12 cellular contexts compared by ENCODE assay signal in the genomic region with DNA sequence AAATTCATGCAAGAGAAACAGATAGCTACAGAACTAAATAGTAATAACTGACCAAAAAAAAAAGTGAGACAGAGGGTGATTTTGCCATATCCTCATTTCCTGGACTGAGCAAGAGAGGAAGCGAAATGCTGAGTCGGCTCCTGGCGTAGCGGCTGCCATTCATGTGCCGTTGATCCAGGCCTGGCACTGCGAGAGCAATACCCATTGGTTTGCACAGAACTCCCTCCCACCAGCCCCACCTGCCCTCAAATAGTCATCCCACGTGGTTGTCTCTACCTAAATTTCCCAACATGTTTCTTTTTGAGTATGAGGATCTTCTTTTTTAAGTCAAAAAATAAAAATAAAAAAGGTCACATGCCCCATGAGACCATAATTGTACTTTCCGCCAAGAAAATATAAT. TPM values are rescaled to one million over a fixed set of nuclear protein-coding genes. Genes with fewer than 3 reads are reported as not detected.
DNase-seq lines count a peak whose midpoint lies in the region; ATAC-seq and TF ChIP-seq lines count a peak whose summit lies in the region.
"Had no signal": no experiment of that assay in that cellular context is flagged by ENCODE, and none has a peak within 500 bp of the region (broad histone marks: within the 10 kb centered on the region; RNA-seq: fewer than 3 reads in every experiment).

No MANE protein-coding gene starts in this region.

- peaks cover 20% of the 10 kb centered on the region for H3K27me3 Mint-ChIP-seq in activated T-cell treated with anti-CD3 and anti-CD28 coated beads, Interleukin-2, amount 50 U/mL, for 72 hours (ENCODE audit: low read depth)
- peaks cover 4 to 9% of the 10 kb centered on the region in 2 donors for H3K27me3 Mint-ChIP-seq in T-cell
- peaks cover 5 to 23% (median 6%) of the 10 kb centered on the region in 5 donors for H3K27me3 Mint-ChIP-seq in naive thymus-derived CD8-positive, alpha-beta T cell

- H3K79me2 ChIP-seq in OCI-LY3 (ENCODE audit: low read length): no peaks in the 10 kb centered on the region

- peak overlapping the region; percentile 40 for H3K4me3 ChIP-seq in OCI-LY3 (ENCODE audit: low read length)
- no peak overlapping the region for H3K4me3 ChIP-seq in gastroesophageal sphincter
- H3K4me3 ChIP-seq in tibial artery: no peak overlapping the region
- H3K4me3 ChIP-seq: GM23338 had no signal

- H4K20me1 ChIP-seq in OCI-LY3 (ENCODE audit: insufficient read depth, low read length): peaks cover 20% of the 10 kb centered on the region

- H3K27ac Mint-ChIP-seq in activated T-cell treated with anti-CD3 and anti-CD28 coated beads, Interleukin-2, amount 50 U/mL, for 72 hours: no peak overlapping the region
- no peak overlapping the region for H3K27ac Mint-ChIP-seq in T-cell
- H3K27ac Mint-ChIP-seq in naive thymus-derived CD8-positive, alpha-beta T cell: no peak overlapping the region
- H3K27ac Mint-ChIP-seq: GM23338, nephron had no signal

- H3K9me3 ChIP-seq in OCI-LY3 (ENCODE audit: insufficient read depth, low read length) (no peaks in the 10 kb centered on the region), gastroesophageal sphincter (no peaks in the 10 kb centered on the region), tibial artery (no peaks in the 10 kb centered on the region)

- no peak for TF ChIP-seq POLR2A in gastroesophageal sphincter (IDR thresholded peaks at IDR 0.05)

- intact Hi-C loops in tibial artery (cut with DNase I; ENCODE audit: low total_unique reads): no loop called here

- peak overlapping the region; percentile 58 for H3K4me2 ChIP-seq in OCI-LY3 (ENCODE audit: low read length)
- H3K4me2 ChIP-seq: GM23338 had no signal

- DNase-seq in activated T-cell treated with anti-CD3 and anti-CD28 coated beads, Interleukin-2, amount 50 U/mL, for 72 hours: peak; percentile 23 to 46
- DNase-seq in activated T-cell treated with anti-CD3 and anti-CD28 coated beads for 4 hours: no peak
- peak; percentile 65 to 75 for DNase-seq in tibial artery
- DNase-seq in NCI-H510A (lab: John Stamatoyannopoulos, UW): no peak
- no peak for DNase-seq in T-cell
- no peak for DNase-seq in naive thymus-derived CD8-positive, alpha-beta T cell
- DNase-seq: NCI-H2029 treated with DMSO at 0.1 percent for 48 hours; stimulated activated CD4-positive, alpha-beta T cell treated with anti-CD3 and anti-CD28 coated beads, Interleukin-4, amount 100 ng/mL, for 1 hour had no signal

- H3K36me3 ChIP-seq in OCI-LY3 (replicated peaks; ENCODE audit: low read depth, low read length) (no peaks in the 10 kb centered on the region), gastroesophageal sphincter (no peaks in the 10 kb centered on the region), tibial artery (no peaks in the 10 kb centered on the region)

- TF ChIP-seq CTCF in OCI-LY3 (IDR thresholded peaks at IDR 0.05; ENCODE audit: low read depth, low read length): no peak
- no peak for TF ChIP-seq CTCF in gastroesophageal sphincter (IDR thresholded peaks at IDR 0.05)
- no peak for TF ChIP-seq CTCF in tibial artery (IDR thresholded peaks at IDR 0.05)

- H3K9ac ChIP-seq in OCI-LY3 (ENCODE audit: low read length): no peak overlapping the region

- H3K4me3 Mint-ChIP-seq in activated T-cell treated with anti-CD3 and anti-CD28 coated beads, Interleukin-2, amount 50 U/mL, for 72 hours: peak overlapping the region in 1 of 2 donors; percentile 4
- no peak overlapping the region for H3K4me3 Mint-ChIP-seq in T-cell
- no peak overlapping the region for H3K4me3 Mint-ChIP-seq in naive thymus-derived CD8-positive, alpha-beta T cell
- H3K4me3 Mint-ChIP-seq: GM23338, nephron had no signal

- ATAC-seq in activated T-cell treated with anti-CD3 and anti-CD28 coated beads, Interleukin-2, amount 50 U/mL, for 72 hours (replicated peaks in 1 of 2): peak; percentile 60 to 85
- ATAC-seq in gastroesophageal sphincter (peak; percentile 61), T-cell (replicated peaks in 1 of 4) (no peak)
- ATAC-seq in naive thymus-derived CD8-positive, alpha-beta T cell: no peak
- ATAC-seq: GM23338 had no signal

- H3K36me3 Mint-ChIP-seq in activated T-cell treated with anti-CD3 and anti-CD28 coated beads, Interleukin-2, amount 50 U/mL, for 72 hours (ENCODE audit: insufficient read depth in 2 of 2): no peaks in the 10 kb centered on the region
- no peaks in the 10 kb centered on the region for H3K36me3 Mint-ChIP-seq in T-cell
- H3K36me3 Mint-ChIP-seq in naive thymus-derived CD8-positive, alpha-beta T cell: no peaks in the 10 kb centered on the region

- no peak overlapping the region for H3K27ac ChIP-seq in OCI-LY3 (ENCODE audit: low read length)
- no peak overlapping the region for H3K27ac ChIP-seq in gastroesophageal sphincter
- no peak overlapping the region for H3K27ac ChIP-seq in tibial artery

- CTCF ChIA-PET in T-cell (lab: Charles Lee): interaction anchor here in 1 of 2 donors (0.6 kb wide), 1 partner anchor 1006 kb away, joined by 4 read pairs; no protein-coding TSS in a partner anchor

- TF ChIP-seq EP300 in gastroesophageal sphincter (IDR thresholded peaks at IDR 0.05): no peak

- WGBS in gastroesophageal sphincter (ENCODE audit: low coverage in 1 of 2), 2 donors: 63 to 64% methylated on average over 8 of the region's 8 CpGs

- peaks cover 40% of the 10 kb centered on the region for H3K4me1 Mint-ChIP-seq in activated T-cell treated with anti-CD3 and anti-CD28 coated beads, Interleukin-2, amount 50 U/mL, for 72 hours (ENCODE audit: low read depth)
- peaks cover 3 to 11% (median 9%) of the 10 kb centered on the region in 3 donors for H3K4me1 Mint-ChIP-seq in T-cell
- H3K4me1 Mint-ChIP-seq in naive thymus-derived CD8-positive, alpha-beta T cell: peaks cover 6 to 28% (median 17%) of the 10 kb centered on the region in 4 donors

- POLR2A ChIA-PET in T-cell (lab: Charles Lee): interaction anchor here in 1 of 2 donors (0.6 kb wide), 1 partner anchor 9 kb away, joined by 3 read pairs; no protein-coding TSS in a partner anchor
- POLR2A ChIA-PET in naive thymus-derived CD8-positive, alpha-beta T cell (lab: Charles Lee): interaction anchor here (0.6 kb wide), 1 partner anchor 124 kb away, joined by 4 read pairs; no protein-coding TSS in a partner anchor

- H3K27me3 ChIP-seq in OCI-LY3 (ENCODE audit: low read depth, low read length) (peaks cover 5% of the 10 kb centered on the region; the same call in 1 of the 2 replicates), gastroesophageal sphincter (no peaks in the 10 kb centered on the region), tibial artery (no peaks in the 10 kb centered on the region)

- no peak overlapping the region for H2AFZ ChIP-seq in OCI-LY3 (ENCODE audit: low read depth, low read length)
- H2AFZ ChIP-seq: GM23338 had no signal

- peaks cover 34% of the 10 kb centered on the region for H3K4me1 ChIP-seq in OCI-LY3 (ENCODE audit: low read length)
- H3K4me1 ChIP-seq in gastroesophageal sphincter: no peaks in the 10 kb centered on the region
- no peaks in the 10 kb centered on the region for H3K4me1 ChIP-seq in tibial artery

- H3K9me3 Mint-ChIP-seq in activated T-cell treated with anti-CD3 and anti-CD28 coated beads, Interleukin-2, amount 50 U/mL, for 72 hours: no peaks in the 10 kb centered on the region
- no peaks in the 10 kb centered on the region for H3K9me3 Mint-ChIP-seq in T-cell
- no peaks in the 10 kb centered on the region for H3K9me3 Mint-ChIP-seq in naive thymus-derived CD8-positive, alpha-beta T cell
- H3K9me3 Mint-ChIP-seq: GM23338, nephron had no signal

RNA-seq across cellular contexts. Expression of gene WNT5B, which starts 9.4 kb away (rescaled TPM):
- total RNA-seq in activated T-cell treated with anti-CD3 and anti-CD28 coated beads, Interleukin-2, amount 50 U/mL, for 72 hours: under 1 TPM; 0.22 to 0.51 TPM
- 10 to 100 TPM in 3 of 4 donors, 1 to 10 TPM in 1; 9.4 to 76.5 (median 26.3) TPM for total RNA-seq in gastroesophageal sphincter
- under 1 TPM in 1 of 5 donors, not detected in 4; 0.20 TPM for total RNA-seq in T-cell
- not detected for total RNA-seq in naive thymus-derived CD8-positive, alpha-beta T cell
- not detected for polyA plus RNA-seq in naive thymus-derived CD8-positive, alpha-beta T cell

RNA-seq across cellular contexts. Expression of gene FBXL14, which starts 25.2 kb away (rescaled TPM):
- total RNA-seq in activated T-cell treated with anti-CD3 and anti-CD28 coated beads, Interleukin-2, amount 50 U/mL, for 72 hours: 10 to 100 TPM; 18.1 to 19.9 TPM
- total RNA-seq in gastroesophageal sphincter: 10 to 100 TPM; 10.9 to 16.4 (median 13.1) TPM
- total RNA-seq in T-cell: 10 to 100 TPM; 27.3 to 48.7 (median 42.5) TPM
- total RNA-seq in naive thymus-derived CD8-positive, alpha-beta T cell: 10 to 100 TPM; 36.5 to 38.8 TPM
- polyA plus RNA-seq in naive thymus-derived CD8-positive, alpha-beta T cell: 10 to 100 TPM; 12.1 to 24.5 (median 16.6) TPM

Comparison
In these comparisons a context has a peak if more than half of its experiments do, and no peak if none do; other contexts are left out.
1. DNase-seq: peak in activated T-cell treated with anti-CD3 and anti-CD28 coated beads, Interleukin-2, amount 50 U/mL, for 72 hours (2 of 2) and tibial artery (2 of 2); none in activated T-cell treated with anti-CD3 and anti-CD28 coated beads for 4 hours (single experiment), NCI-H510A (single experiment), T-cell (0 of 34) and naive thymus-derived CD8-positive, alpha-beta T cell (0 of 10).
2. ATAC-seq: peak in activated T-cell treated with anti-CD3 and anti-CD28 coated beads, Interleukin-2, amount 50 U/mL, for 72 hours (2 of 2) and gastroesophageal sphincter (single experiment); none in T-cell (0 of 4) and naive thymus-derived CD8-positive, alpha-beta T cell (0 of 2).
3. RNA of gene WNT5B, which starts 9.4 kb away (total RNA-seq): 9.4 to 76.5 TPM in gastroesophageal sphincter; 0.22 to 0.51 TPM in activated T-cell treated with anti-CD3 and anti-CD28 coated beads, Interleukin-2, amount 50 U/mL, for 72 hours, not detected in naive thymus-derived CD8-positive, alpha-beta T cell and 0.20 TPM in T-cell; every median in the first group is over 4 times any median in the second.